8 cellular contexts compared by ENCODE assay signal in the genomic region with DNA sequence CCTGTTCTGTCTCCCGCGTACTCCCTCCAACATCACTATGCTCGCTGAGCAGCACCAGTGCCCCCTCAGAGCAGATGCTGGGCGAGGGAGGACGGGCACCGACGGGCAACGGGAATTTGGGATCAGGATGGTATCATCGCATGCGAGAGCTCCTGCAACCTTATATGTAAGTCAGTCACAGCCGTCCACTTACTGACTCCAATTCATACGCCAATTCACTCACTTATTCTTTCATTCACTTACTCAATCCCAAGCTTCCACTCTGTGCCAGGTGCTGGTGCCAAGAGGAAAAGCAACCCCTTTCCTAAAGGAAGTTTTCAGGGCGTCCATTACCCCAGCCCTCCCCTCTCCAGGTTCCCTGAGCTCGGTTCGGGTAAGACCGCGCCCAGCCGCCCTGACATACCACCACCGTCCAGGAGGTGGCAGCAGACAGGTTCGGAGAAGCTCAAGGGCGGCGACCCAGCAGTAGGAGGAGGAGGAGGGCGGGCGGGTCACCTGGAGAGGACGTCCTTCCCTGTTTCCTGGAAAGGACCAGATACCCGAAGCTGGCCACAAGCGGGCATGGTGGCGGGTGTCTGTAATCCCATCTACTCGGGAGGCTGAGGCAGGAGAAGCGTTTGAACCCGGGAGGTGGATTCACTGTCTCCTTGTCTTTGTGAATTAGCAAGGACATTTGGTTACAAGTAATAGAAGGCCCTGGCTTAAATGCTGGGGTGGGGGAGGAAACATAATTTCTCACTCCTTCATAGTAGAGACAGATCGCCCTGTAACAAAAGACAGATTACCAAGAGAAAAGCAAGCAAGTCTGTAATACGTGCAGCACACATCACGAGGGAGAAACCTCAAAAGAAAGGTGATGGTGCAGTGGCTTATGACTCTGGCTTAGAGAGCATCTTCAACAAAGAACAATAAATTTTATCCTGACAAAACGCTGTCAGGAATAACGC. TPM values are rescaled to one million over a fixed set of nuclear protein-coding genes. Genes with fewer than 3 reads are reported as not detected.
DNase-seq lines count a peak whose midpoint lies in the region; ATAC-seq, FAIRE-seq and TF ChIP-seq lines count a peak whose summit lies in the region.

No MANE protein-coding gene starts in this region.

- 9 to 10% methylated on average over 36 of the region's 36 CpGs for WGBS in pancreas, 2 donors

- peaks cover 3% of the 10 kb centered on the region for H3K36me3 Mint-ChIP-seq in activated naive CD8-positive, alpha-beta T cell treated with anti-CD3 and anti-CD28 coated beads for 36 hours

- TF ChIP-seq CTCF in AG09319 (IDR thresholded peaks at IDR 0.05; ENCODE audit: low read depth, low read length) (peak; percentile 78), SU-DHL-6 (IDR thresholded peaks at IDR 0.05; ENCODE audit: insufficient read depth, low read length, poor library complexity, severe bottlenecking) (peak; percentile 82), pancreas (IDR thresholded peaks at IDR 0.05) (peak; percentile 82 to 90 (median 84)), thoracic aorta (IDR thresholded peaks at IDR 0.05) (peak; percentile 85)

- DNase-seq in AG09319 (ENCODE audit: extremely low read depth, low read depth) = peak; percentile 46
- DNase-seq in NCI-H1105 treated with DMSO at 0.1 percent for 48 hours (lab: John Stamatoyannopoulos, UW) = peak; percentile 91
- DNase-seq in activated naive CD8-positive, alpha-beta T cell treated with anti-CD3 and anti-CD28 coated beads for 36 hours = peak; percentile 86
- peak; percentile 93 for DNase-seq in Right ventricle myocardium superior
- DNase-seq in pancreas = peak; percentile 85 to 98 (median 92)
- peak; percentile 65 for DNase-seq in thoracic aorta (ENCODE audit: low spot score)

- H2AFZ ChIP-seq in SU-DHL-6 (ENCODE audit: low read depth, low read length, severe bottlenecking) = no peak overlapping the region

- FAIRE-seq in pancreas (lab: Jason Lieb, UNC) = no peak

- H3K9me3 ChIP-seq in SU-DHL-6 (ENCODE audit: insufficient read depth, low read length) (no peaks in the 10 kb centered on the region), pancreas (no peaks in the 10 kb centered on the region), thoracic aorta (no peaks in the 10 kb centered on the region)

- intact Hi-C loops in Right ventricle myocardium superior (cut with DNase I) (no loop called here), pancreas (cut with DNase I) (no loop called here)

- H3K9me2 ChIP-seq in SU-DHL-6 (replicated peaks; ENCODE audit: insufficient read depth, low read length) = no peaks in the 10 kb centered on the region

- H3K4me1 ChIP-seq in pancreas = peaks cover 8 to 19% (median 9%) of the 10 kb centered on the region in 3 donors
- peaks cover 4 to 11% of the 10 kb centered on the region in 2 donors for H3K4me1 ChIP-seq in thoracic aorta (ENCODE audit: control insufficient read depth in 1 of 2, low read depth in 2 of 2)

- H3K27me3 ChIP-seq in SU-DHL-6 (ENCODE audit: low read length) (no peaks in the 10 kb centered on the region), pancreas (no peaks in the 10 kb centered on the region), thoracic aorta (replicated peaks; ENCODE audit: insufficient read depth) (peaks cover 9% of the 10 kb centered on the region)

- peaks cover 45% of the 10 kb centered on the region for H3F3A ChIP-seq in SU-DHL-6 (ENCODE audit: insufficient read depth)

- peak overlapping the region; percentile 60 for H3K4me3 Mint-ChIP-seq in activated naive CD8-positive, alpha-beta T cell treated with anti-CD3 and anti-CD28 coated beads for 36 hours

- peaks cover 47% of the 10 kb centered on the region for H3K27me3 Mint-ChIP-seq in activated naive CD8-positive, alpha-beta T cell treated with anti-CD3 and anti-CD28 coated beads for 36 hours

- peak overlapping the region; percentile 35 for H3K4me3 ChIP-seq in SU-DHL-6 (ENCODE audit: insufficient read depth, low read length, poor library complexity, severe bottlenecking)
- peak overlapping the region in 2 of 4 donors; percentile 3 to 30 for H3K4me3 ChIP-seq in pancreas
- H3K4me3 ChIP-seq in thoracic aorta = peak overlapping the region; percentile 57

- H3K9me3 Mint-ChIP-seq in activated naive CD8-positive, alpha-beta T cell treated with anti-CD3 and anti-CD28 coated beads for 36 hours = no peaks in the 10 kb centered on the region

- H4K20me1 ChIP-seq in SU-DHL-6 (ENCODE audit: low read depth, low read length) = no peaks in the 10 kb centered on the region

- no peak overlapping the region for H3K27ac Mint-ChIP-seq in activated naive CD8-positive, alpha-beta T cell treated with anti-CD3 and anti-CD28 coated beads for 36 hours

- H3K36me3 ChIP-seq in SU-DHL-6 (ENCODE audit: low read length) (no peaks in the 10 kb centered on the region), pancreas (no peaks in the 10 kb centered on the region), thoracic aorta (no peaks in the 10 kb centered on the region)

- ATAC-seq in GM21360 (IDR thresholded peaks at IDR 0.05; ENCODE audit: unreplicated experiment) = peak; percentile 68
- ATAC-seq in Right ventricle myocardium superior (ENCODE audit: poor library complexity) = peak; percentile 97
- peak; percentile 85 to 96 (median 92) for ATAC-seq in pancreas
- ATAC-seq in thoracic aorta (ENCODE audit: insufficient number of reproducible peaks, low FRiP score, low read depth) = no peak

- H3K79me2 ChIP-seq in SU-DHL-6 (ENCODE audit: insufficient read depth, low read length) = peaks cover 10% of the 10 kb centered on the region; the same call in 1 of the 2 replicates

- peaks cover 19% of the 10 kb centered on the region for H3K4me1 Mint-ChIP-seq in activated naive CD8-positive, alpha-beta T cell treated with anti-CD3 and anti-CD28 coated beads for 36 hours

- peak overlapping the region; percentile 69 for H3K9ac ChIP-seq in SU-DHL-6 (ENCODE audit: low read length)

- peak overlapping the region; percentile 95 for H3K27ac ChIP-seq in SU-DHL-6 (ENCODE audit: low read depth, low read length)
- peak overlapping the region in 3 of 4 donors; percentile 3 to 57 (median 15) for H3K27ac ChIP-seq in pancreas
- H3K27ac ChIP-seq in thoracic aorta = no peak overlapping the region

- H3K4me2 ChIP-seq in SU-DHL-6 (ENCODE audit: low read depth, low read length, poor library complexity, severe bottlenecking) = peak overlapping the region; percentile 80

RNA-seq across cellular contexts. Expression of a gene that starts 7.6 kb away (rescaled TPM):
- total RNA-seq in activated naive CD8-positive, alpha-beta T cell treated with anti-CD3 and anti-CD28 coated beads for 36 hours = not detected
- 0.16 TPM for total RNA-seq in Right ventricle myocardium superior
- total RNA-seq in pancreas = 100 to 1,000 TPM in 4 of 6 donors, 10 to 100 TPM in 2; 62.5 to 164 (median 123) TPM
- polyA plus RNA-seq in pancreas = 10 to 100 TPM; 68.8 to 87.5 TPM
- under 1 TPM; 0.14 to 0.21 TPM for total RNA-seq in thoracic aorta

RNA-seq across cellular contexts. Expression of a gene that starts 36.6 kb away (rescaled TPM):
- 1 to 10 TPM; 6.3 to 7.3 TPM for total RNA-seq in activated naive CD8-positive, alpha-beta T cell treated with anti-CD3 and anti-CD28 coated beads for 36 hours
- total RNA-seq in Right ventricle myocardium superior (2.8 TPM), pancreas (1 to 10 TPM; 3.0 to 8.4 (median 4.7) TPM), thoracic aorta (under 1 TPM in 1 of 2 donors, not detected in 1; 0.14 TPM)
- 1 to 10 TPM; 2.3 to 3.4 TPM for polyA plus RNA-seq in pancreas

RNA-seq across cellular contexts. Expression of a gene that starts 38.6 kb away (rescaled TPM):
- not detected for total RNA-seq in activated naive CD8-positive, alpha-beta T cell treated with anti-CD3 and anti-CD28 coated beads for 36 hours
- total RNA-seq in Right ventricle myocardium superior (396 TPM), pancreas (1 to 10 TPM in 2 of 6 donors, under 1 TPM in 4; 0.38 to 1.7 (median 0.79) TPM), thoracic aorta (1 to 10 TPM; 1.5 to 1.6 TPM)
- polyA plus RNA-seq in pancreas = 1 to 10 TPM in 1 of 2 donors, under 1 TPM in 1; 0.77 to 1.2 TPM

Comparison
In these comparisons a context has a peak if more than half of its experiments do, and no peak if none do; other contexts are left out.
1. H3K27ac ChIP-seq: peak in SU-DHL-6 (single experiment) and pancreas (3 of 4); none in thoracic aorta (0 of 2).
2. RNA of a gene that starts 7.6 kb away (total RNA-seq): 62.5 to 164 TPM in pancreas; 0.14 to 0.21 TPM in thoracic aorta, 0.16 TPM in Right ventricle myocardium superior (single experiment) and not detected in activated naive CD8-positive, alpha-beta T cell treated with anti-CD3 and anti-CD28 coated beads for 36 hours; every median in the first group is over 10 times any median in the second.
3. RNA of a gene that starts 38.6 kb away (total RNA-seq): 396 TPM in Right ventricle myocardium superior (single experiment); 1.5 to 1.6 TPM in thoracic aorta, 0.38 to 1.7 TPM in pancreas and not detected in activated naive CD8-positive, alpha-beta T cell treated with anti-CD3 and anti-CD28 coated beads for 36 hours; every median in the first group is over 100 times any median in the second.
4. Peak in every context shown above with its lines, with median percentiles within 50 percentile points of each other: DNase-seq and CTCF ChIP-seq.